Comparison of ENCODE assay signal across 8 cellular contexts in the genomic region with DNA sequence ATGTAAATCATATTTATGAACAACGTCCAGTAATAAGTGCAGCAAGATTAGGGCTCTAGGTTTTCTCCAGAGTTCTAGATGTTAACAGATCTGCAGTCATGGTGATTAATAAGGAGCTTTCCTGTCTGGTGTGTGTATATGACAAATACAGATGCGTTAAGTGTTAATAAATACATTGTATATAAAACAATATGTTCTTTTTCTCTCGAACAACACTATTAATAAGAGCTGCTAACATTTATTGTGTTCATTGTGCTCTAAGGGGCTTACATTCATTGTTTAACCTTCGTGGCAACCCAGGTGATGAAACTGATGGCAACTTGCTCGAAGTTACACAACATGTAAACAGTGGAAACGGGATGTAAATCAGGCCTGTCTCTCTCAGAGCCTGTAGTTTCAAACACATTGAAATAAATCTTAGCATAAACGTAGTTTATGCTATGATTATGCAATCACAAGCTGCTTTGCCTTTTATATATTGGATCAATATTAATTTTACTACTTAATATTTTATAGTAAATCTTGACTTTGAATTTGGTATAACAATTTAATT. TPM values are rescaled to one million over a fixed set of nuclear protein-coding genes. Genes with fewer than 3 reads are reported as not detected.
A peak's percentile ranks its signal among the peaks of the same experiment; 100 is the strongest.
DNase-seq lines count a peak whose midpoint lies in the region; ATAC-seq and TF ChIP-seq lines count a peak whose summit lies in the region.

No MANE protein-coding gene starts in this region.

- H3K27me3 ChIP-seq in SJCRH30, result no peaks in the 10 kb centered on the region

- DNase-seq in NCI-H748 treated with DMSO at 0.1 percent for 48 hours (lab: John Stamatoyannopoulos, UW) (peak; percentile 37), NCI-H748 (lab: John Stamatoyannopoulos, UW; ENCODE audit: unreplicated experiment) (no peak), SJCRH30 (no peak), fibroblast of the aortic adventitia (ENCODE audit: low read depth) (peak; percentile 22), omental fat pad (ENCODE audit: low spot score) (no peak), kidney glomerular epithelial cell (lab: John Stamatoyannopoulos, UW) (no peak), EL (no peak)

- H3K36me3 ChIP-seq in SJCRH30, result no peaks in the 10 kb centered on the region

- H3K9me3 ChIP-seq in SJCRH30 (replicated peaks), result no peaks in the 10 kb centered on the region

- no peak for ATAC-seq in omental fat pad (ENCODE audit: low FRiP score)

- no peaks in the 10 kb centered on the region for H3K4me1 ChIP-seq in SJCRH30

- H3K4me3 ChIP-seq in SJCRH30, result peak overlapping the region; percentile 73
- peak overlapping the region; percentile 81 for H3K4me3 ChIP-seq in fibroblast of the aortic adventitia (ENCODE audit: low read depth, low read length)
- H3K4me3 ChIP-seq in skin epidermis, result peak overlapping the region; percentile 25 to 51 (median 31)

- H3K27ac ChIP-seq in SJCRH30 (peak overlapping the region; percentile 53; the same call in 1 of the 2 replicates), skin epidermis (no peak overlapping the region)

- TF ChIP-seq CTCF in fibroblast of the aortic adventitia (IDR thresholded peaks at IDR 0.05; ENCODE audit: insufficient read depth, low read length) (no peak), omental fat pad (IDR thresholded peaks at IDR 0.05) (no peak)

RNA-seq across cellular contexts. Expression of gene CLGN, which starts 0.5 kb away (rescaled TPM):
- 4.2 and 5.5 TPM in 2 replicates for total RNA-seq in SJCRH30 (2014; rRNA removed; shearing (Covaris generic))
- total RNA-seq in fibroblast of the aortic adventitia (ENCODE audit: low replicate concordance) (4.1 and 19.3 TPM in 2 replicates), omental fat pad (under 1 TPM; 0.19 to 0.48 (median 0.38) TPM)

RNA-seq across cellular contexts. Expression of gene SCOC, which starts 54.5 kb away (rescaled TPM):
- total RNA-seq in SJCRH30 (2014; rRNA removed; shearing (Covaris generic)), result 49.8 and 55.9 TPM in 2 replicates
- total RNA-seq in fibroblast of the aortic adventitia (ENCODE audit: low replicate concordance) (30.9 and 92.7 TPM in 2 replicates), omental fat pad (10 to 100 TPM; 28.6 to 40.5 (median 37.9) TPM)

Comparison
In these comparisons a context has a peak if more than half of its experiments do, and no peak if none do; other contexts are left out.
1. DNase-seq: peak in NCI-H748 treated with DMSO at 0.1 percent for 48 hours (single experiment) and fibroblast of the aortic adventitia (single experiment); none in NCI-H748 (single experiment), SJCRH30 (0 of 2), omental fat pad (single experiment), kidney glomerular epithelial cell (single experiment) and EL (single experiment).
2. H3K4me3 ChIP-seq: peak in every context shown above with its lines; median percentile 81 in fibroblast of the aortic adventitia; 73 in SJCRH30; 31 in skin epidermis.